In the genomic region with DNA sequence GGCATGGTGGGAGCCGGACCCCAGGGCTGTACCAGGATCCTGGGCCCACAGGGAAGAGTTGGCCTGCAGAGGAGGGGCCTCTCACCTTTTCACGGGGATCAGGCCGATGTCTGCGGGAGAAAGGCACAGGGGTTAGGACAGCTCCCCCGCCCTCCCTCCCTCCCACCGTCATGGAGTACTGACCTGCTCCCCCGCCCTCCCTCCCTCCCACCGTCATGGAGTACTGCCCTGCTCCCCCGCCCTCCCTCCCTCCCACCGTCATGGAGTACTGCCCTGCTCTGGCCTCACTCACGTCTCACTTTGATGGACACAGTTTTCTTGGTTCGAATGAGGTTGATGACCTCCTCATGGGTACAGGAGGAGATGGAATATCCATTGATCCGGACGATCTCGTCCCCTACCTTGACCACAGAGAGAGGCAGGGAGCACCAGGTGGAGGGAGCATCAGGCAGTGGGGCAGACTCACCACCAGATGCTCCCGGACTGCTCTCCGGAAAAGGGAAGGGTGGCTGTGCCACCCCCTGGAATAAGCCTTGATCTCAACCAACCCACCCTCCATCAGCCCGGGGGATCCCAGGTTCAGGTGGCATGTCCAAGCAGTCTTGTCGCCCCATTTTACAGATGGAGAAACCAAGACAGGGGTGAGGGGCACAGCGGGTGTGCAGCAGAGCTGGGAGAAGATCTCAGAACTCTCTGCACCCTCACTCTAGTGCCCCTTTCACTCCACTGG, we compare ENCODE assay signal across 1 cellular context.
TF ChIP-seq lines count a peak whose summit lies in the region.

No MANE protein-coding gene starts in this region.

TF ChIP-seq in GM23338, 12 proteins besides CTCF, POLR2A, EP300 and RAD21 (continued from another document):
- TF ChIP-seq ZNF462 (CRISPR knock-in tag; IDR thresholded peaks at IDR 0.05) (no peak), JUNB (IDR thresholded peaks at IDR 0.05; ENCODE audit: unreplicated experiment) (no peak), ZNF331 (CRISPR knock-in tag; IDR thresholded peaks at IDR 0.05; ENCODE audit: low read depth) (no peak), ETS1 (IDR thresholded peaks at IDR 0.05) (no peak), NANOG (IDR thresholded peaks at IDR 0.05; ENCODE audit: borderline replicate concordance) (no peak), EZH2phosphoT487 (IDR thresholded peaks at IDR 0.05; ENCODE audit: unreplicated experiment) (no peak), STAT1 (IDR thresholded peaks at IDR 0.05; ENCODE audit: unreplicated experiment) (no peak)
- TF ChIP-seq, protein P1, sequence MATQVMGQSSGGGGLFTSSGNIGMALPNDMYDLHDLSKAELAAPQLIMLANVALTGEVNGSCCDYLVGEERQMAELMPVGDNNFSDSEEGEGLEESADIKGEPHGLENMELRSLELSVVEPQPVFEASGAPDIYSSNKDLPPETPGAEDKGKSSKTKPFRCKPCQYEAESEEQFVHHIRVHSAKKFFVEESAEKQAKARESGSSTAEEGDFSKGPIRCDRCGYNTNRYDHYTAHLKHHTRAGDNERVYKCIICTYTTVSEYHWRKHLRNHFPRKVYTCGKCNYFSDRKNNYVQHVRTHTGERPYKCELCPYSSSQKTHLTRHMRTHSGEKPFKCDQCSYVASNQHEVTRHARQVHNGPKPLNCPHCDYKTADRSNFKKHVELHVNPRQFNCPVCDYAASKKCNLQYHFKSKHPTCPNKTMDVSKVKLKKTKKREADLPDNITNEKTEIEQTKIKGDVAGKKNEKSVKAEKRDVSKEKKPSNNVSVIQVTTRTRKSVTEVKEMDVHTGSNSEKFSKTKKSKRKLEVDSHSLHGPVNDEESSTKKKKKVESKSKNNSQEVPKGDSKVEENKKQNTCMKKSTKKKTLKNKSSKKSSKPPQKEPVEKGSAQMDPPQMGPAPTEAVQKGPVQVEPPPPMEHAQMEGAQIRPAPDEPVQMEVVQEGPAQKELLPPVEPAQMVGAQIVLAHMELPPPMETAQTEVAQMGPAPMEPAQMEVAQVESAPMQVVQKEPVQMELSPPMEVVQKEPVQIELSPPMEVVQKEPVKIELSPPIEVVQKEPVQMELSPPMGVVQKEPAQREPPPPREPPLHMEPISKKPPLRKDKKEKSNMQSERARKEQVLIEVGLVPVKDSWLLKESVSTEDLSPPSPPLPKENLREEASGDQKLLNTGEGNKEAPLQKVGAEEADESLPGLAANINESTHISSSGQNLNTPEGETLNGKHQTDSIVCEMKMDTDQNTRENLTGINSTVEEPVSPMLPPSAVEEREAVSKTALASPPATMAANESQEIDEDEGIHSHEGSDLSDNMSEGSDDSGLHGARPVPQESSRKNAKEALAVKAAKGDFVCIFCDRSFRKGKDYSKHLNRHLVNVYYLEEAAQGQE (IDR thresholded peaks at IDR 0.05; ENCODE audit: unreplicated experiment) = no peak
